1 cellular context compared by ENCODE assay signal in the genomic region with DNA sequence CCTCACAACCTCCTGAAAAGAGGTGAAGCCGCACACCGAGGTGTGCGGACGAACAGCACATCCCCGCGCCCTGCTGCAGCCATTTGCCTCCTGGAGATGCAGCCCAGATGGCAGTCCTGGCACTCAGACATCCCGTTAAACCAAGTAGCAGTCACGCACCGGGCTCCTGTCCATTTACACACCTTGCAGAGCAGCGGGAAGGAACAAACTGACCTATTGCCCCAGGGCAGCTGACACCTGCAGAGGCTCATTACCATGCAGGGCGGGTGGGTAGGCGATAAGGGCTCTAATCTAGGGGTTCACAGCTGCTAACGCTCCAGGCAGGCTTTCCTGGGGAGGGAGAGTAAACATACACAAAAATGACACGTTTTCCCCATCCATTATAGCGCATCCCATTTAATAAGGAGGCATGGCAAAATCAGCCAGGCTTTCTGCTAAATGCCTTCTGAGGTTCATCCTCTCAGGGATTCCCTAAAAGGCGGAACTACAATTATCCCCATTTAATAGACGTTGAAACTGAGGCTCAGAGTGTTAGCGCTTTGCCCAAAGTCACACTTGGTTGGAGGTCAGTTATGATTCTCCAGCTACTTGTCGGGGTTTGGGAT.
A peak's percentile ranks its signal among the peaks of the same experiment; 100 is the strongest.
TF ChIP-seq lines count a peak whose summit lies in the region.

No MANE protein-coding gene starts in this region.

TF ChIP-seq in H1, 55 proteins besides CTCF, POLR2A, EP300 and RAD21:
- TF ChIP-seq BCL11A (IDR thresholded peaks at IDR 0.05; ENCODE audit: low read depth in 2 of 2, low read length in 2 of 2) (no peak), SUZ12 (IDR thresholded peaks at IDR 0.05; ENCODE audit: low read length) (peak; percentile 73; the same call in 1 of the 2 replicates), JUN (IDR thresholded peaks at IDR 0.05; ENCODE audit: low read depth, low read length) (no peak), RXRA (IDR thresholded peaks at IDR 0.05; ENCODE audit: insufficient read depth, low read depth, low read length) (no peak), ZNF274 (IDR thresholded peaks at IDR 0.05; ENCODE audit: borderline replicate concordance, extremely low read depth, low read length) (no peak), SP4 (IDR thresholded peaks at IDR 0.05; ENCODE audit: low read length) (no peak), TAF7 (optimal IDR thresholded peaks at IDR 0.05; ENCODE audit: borderline replicate concordance, low read depth, low read length) (no peak), SRF (IDR thresholded peaks at IDR 0.05; ENCODE audit: low read depth, low read length) (no peak), RBBP5 (IDR thresholded peaks at IDR 0.05; ENCODE audit: borderline replicate concordance, low read depth, low read length) (no peak), KDM1A (IDR thresholded peaks at IDR 0.05; ENCODE audit: borderline replicate concordance, low read length) (peak; percentile 95), POU5F1 (IDR thresholded peaks at IDR 0.05; ENCODE audit: low read depth, low read length) (no peak), TEAD4 (IDR thresholded peaks at IDR 0.05; ENCODE audit: low read depth, low read length) (no peak), TCF12 (IDR thresholded peaks at IDR 0.05; ENCODE audit: low read depth, low read length) (no peak), ATF3 (IDR thresholded peaks at IDR 0.05; ENCODE audit: insufficient read depth, low read depth, low read length) (no peak), HDAC2 (IDR thresholded peaks at IDR 0.05; ENCODE audit: borderline replicate concordance in 1 of 2, low read depth in 2 of 2, low read length in 2 of 2) (no peak), MAX (IDR thresholded peaks at IDR 0.05) (no peak), RFX5 (IDR thresholded peaks at IDR 0.05; ENCODE audit: borderline replicate concordance, low read depth, low read length) (no peak), CBX5 (IDR thresholded peaks at IDR 0.05; ENCODE audit: low read depth, low read length) (no peak), EZH2 (IDR thresholded peaks at IDR 0.05; ENCODE audit: low read depth, low read length, severe bottlenecking) (peak; percentile 62), CHD1 (IDR thresholded peaks at IDR 0.05; ENCODE audit: low read depth, low read length) (no peak), GABPA (IDR thresholded peaks at IDR 0.05; ENCODE audit: borderline replicate concordance, insufficient read depth, low read length) (no peak), CBX8 (IDR thresholded peaks at IDR 0.05; ENCODE audit: borderline replicate concordance, low read depth, low read length) (no peak), TAF1 (IDR thresholded peaks at IDR 0.05; ENCODE audit: low read depth, low read length) (no peak), KDM5A (IDR thresholded peaks at IDR 0.05; ENCODE audit: low read length) (no peak), SP1 (IDR thresholded peaks at IDR 0.05; ENCODE audit: low read depth, low read length) (no peak), SIN3A (conservative IDR thresholded peaks at IDR 0.05 in 1 of 2, IDR thresholded peaks at IDR 0.05 in 1 of 2; ENCODE audit: low read depth in 1 of 2, low read length in 2 of 2) (0 out of 4 replicates have a peak, but pooled peaks of 1 of the 2 experiments have one; percentile 30), GTF2F1 (IDR thresholded peaks at IDR 0.05; ENCODE audit: borderline replicate concordance, low read depth, low read length) (no peak), PHF8 (conservative IDR thresholded peaks at IDR 0.05; ENCODE audit: low read depth, low read length) (no peak), TBP (IDR thresholded peaks at IDR 0.05; ENCODE audit: low read depth, low read length) (no peak), BACH1 (IDR thresholded peaks at IDR 0.05; ENCODE audit: low read length) (no peak), ATF2 (IDR thresholded peaks at IDR 0.05; ENCODE audit: low read length) (no peak), E2F6 (IDR thresholded peaks at IDR 0.05) (no peak)
- TF ChIP-seq, protein P1, sequence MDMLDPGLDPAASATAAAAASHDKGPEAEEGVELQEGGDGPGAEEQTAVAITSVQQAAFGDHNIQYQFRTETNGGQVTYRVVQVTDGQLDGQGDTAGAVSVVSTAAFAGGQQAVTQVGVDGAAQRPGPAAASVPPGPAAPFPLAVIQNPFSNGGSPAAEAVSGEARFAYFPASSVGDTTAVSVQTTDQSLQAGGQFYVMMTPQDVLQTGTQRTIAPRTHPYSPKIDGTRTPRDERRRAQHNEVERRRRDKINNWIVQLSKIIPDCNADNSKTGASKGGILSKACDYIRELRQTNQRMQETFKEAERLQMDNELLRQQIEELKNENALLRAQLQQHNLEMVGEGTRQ (IDR thresholded peaks at IDR 0.05; ENCODE audit: low read length): no peak
